ENCODE assay signal across 12 cellular contexts in the genomic region with DNA sequence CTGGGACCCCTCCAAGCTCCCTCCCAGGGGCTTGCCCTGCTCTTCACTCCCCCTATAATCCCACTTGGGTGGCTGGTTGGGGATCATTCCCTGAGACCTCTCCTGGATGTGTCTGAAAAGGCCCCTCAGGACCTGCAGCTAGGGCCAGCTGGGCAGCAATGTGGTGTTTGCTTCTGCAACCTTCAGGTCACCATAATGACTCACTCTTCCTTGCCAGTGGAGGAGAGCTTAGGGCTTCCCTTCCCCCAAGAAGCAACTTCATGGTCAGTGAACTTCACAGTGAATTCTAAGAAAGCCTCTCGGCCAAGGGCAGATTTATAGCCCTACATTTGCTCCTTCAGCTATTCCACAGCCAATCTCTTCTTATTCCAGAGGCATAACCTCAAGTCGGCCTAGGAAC. TPM values are rescaled to one million over a fixed set of nuclear protein-coding genes. Genes with fewer than 3 reads are reported as not detected.
A peak's percentile ranks its signal among the peaks of the same experiment; 100 is the strongest.
DNase-seq lines count a peak whose midpoint lies in the region; TF ChIP-seq lines count a peak whose summit lies in the region.
"Had no signal": no experiment of that assay in that cellular context is flagged by ENCODE, and none has a peak within 500 bp of the region (broad histone marks: within the 10 kb centered on the region; RNA-seq: fewer than 3 reads in every experiment).

No MANE protein-coding gene starts in this region.

- intact Hi-C loops in activated CD4-positive, alpha-beta memory T cell treated with anti-CD3 and anti-CD28 coated beads for 36 hours (cut with micrococcal nuclease), result no loop called here

- CTCF ChIA-PET in activated CD4-positive, alpha-beta memory T cell treated with anti-CD3 and anti-CD28 coated beads for 36 hours (lab: Charles Lee), result no interaction called here

- no peaks in the 10 kb centered on the region for H3K9me3 Mint-ChIP-seq in activated CD4-positive, alpha-beta memory T cell treated with anti-CD3 and anti-CD28 coated beads for 36 hours

- TF ChIP-seq CTCF in AG10803 (conservative IDR thresholded peaks at IDR 0.05; ENCODE audit: low read length), result no peak
- no peak for TF ChIP-seq CTCF in fibroblast of villous mesenchyme (IDR thresholded peaks at IDR 0.05; ENCODE audit: insufficient read depth, low read depth, low read length)
- TF ChIP-seq CTCF in GM10266 (IDR thresholded peaks at IDR 0.05; ENCODE audit: control insufficient read depth, insufficient read depth, low read depth, missing control alignments), result no peak

- no peak overlapping the region for H3K4me3 Mint-ChIP-seq in activated CD4-positive, alpha-beta memory T cell treated with anti-CD3 and anti-CD28 coated beads for 36 hours

- H3K36me3 Mint-ChIP-seq in activated CD4-positive, alpha-beta memory T cell treated with anti-CD3 and anti-CD28 coated beads for 36 hours, result no peaks in the 10 kb centered on the region

- H3K27ac Mint-ChIP-seq in activated CD4-positive, alpha-beta memory T cell treated with anti-CD3 and anti-CD28 coated beads for 36 hours, result peak overlapping the region; percentile 74

- peaks cover 49% of the 10 kb centered on the region for H3K4me1 Mint-ChIP-seq in activated CD4-positive, alpha-beta memory T cell treated with anti-CD3 and anti-CD28 coated beads for 36 hours (ENCODE audit: low read depth)

- no peaks in the 10 kb centered on the region for H3K27me3 Mint-ChIP-seq in activated CD4-positive, alpha-beta memory T cell treated with anti-CD3 and anti-CD28 coated beads for 36 hours

- POLR2A ChIA-PET in activated CD4-positive, alpha-beta memory T cell treated with anti-CD3 and anti-CD28 coated beads for 36 hours (lab: Charles Lee), result no interaction called here

- DNase-seq in AG10803 (ENCODE audit: low read depth) (peak; percentile 20), HCEC 1CT (peak; percentile 39), fibroblast of villous mesenchyme (ENCODE audit: low read depth) (peak; percentile 57), NCI-H748 treated with DMSO at 0.1 percent for 48 hours (lab: John Stamatoyannopoulos, UW) (no peak), DMS153 treated with DMSO at 0.1 percent for 48 hours (lab: John Stamatoyannopoulos, UW; ENCODE audit: unreplicated experiment) (no peak), GM10266 (ENCODE audit: extremely low spot score) (no peak)
- no peak for DNase-seq in activated CD4-positive, alpha-beta memory T cell treated with anti-CD3 and anti-CD28 coated beads for 36 hours
- no peak for DNase-seq in effector CD8-positive, alpha-beta T cell (lab: John Stamatoyannopoulos, UW)
- DNase-seq: DMS53, ovary, SHP77 treated with DMSO at 0.1 percent for 48 hours, transverse colon had no signal

- H3K4me3 ChIP-seq in AG10803 (ENCODE audit: low read length), result no peak overlapping the region
- no peak overlapping the region for H3K4me3 ChIP-seq in fibroblast of villous mesenchyme (ENCODE audit: low read depth, low read length)
- H3K4me3 ChIP-seq: ovary, transverse colon had no signal

RNA-seq across cellular contexts. Expression of a gene that starts 45.1 kb away (rescaled TPM):
- total RNA-seq in activated CD4-positive, alpha-beta memory T cell treated with anti-CD3 and anti-CD28 coated beads for 36 hours, result 1 to 10 TPM; 5.8 to 8.2 TPM
- under 0.01 and 0.64 TPM in 2 replicates for total RNA-seq in fibroblast of villous mesenchyme

Comparison
In these comparisons a context has a peak if more than half of its experiments do, and no peak if none do; other contexts are left out.
1. DNase-seq: peak in AG10803 (single experiment), HCEC 1CT (single experiment) and fibroblast of villous mesenchyme (single experiment); none in activated CD4-positive, alpha-beta memory T cell treated with anti-CD3 and anti-CD28 coated beads for 36 hours (single experiment), NCI-H748 treated with DMSO at 0.1 percent for 48 hours (single experiment), effector CD8-positive, alpha-beta T cell (single experiment), DMS153 treated with DMSO at 0.1 percent for 48 hours (single experiment) and GM10266 (single experiment).